ENCODE assay signal across 21 cellular contexts in the genomic region with DNA sequence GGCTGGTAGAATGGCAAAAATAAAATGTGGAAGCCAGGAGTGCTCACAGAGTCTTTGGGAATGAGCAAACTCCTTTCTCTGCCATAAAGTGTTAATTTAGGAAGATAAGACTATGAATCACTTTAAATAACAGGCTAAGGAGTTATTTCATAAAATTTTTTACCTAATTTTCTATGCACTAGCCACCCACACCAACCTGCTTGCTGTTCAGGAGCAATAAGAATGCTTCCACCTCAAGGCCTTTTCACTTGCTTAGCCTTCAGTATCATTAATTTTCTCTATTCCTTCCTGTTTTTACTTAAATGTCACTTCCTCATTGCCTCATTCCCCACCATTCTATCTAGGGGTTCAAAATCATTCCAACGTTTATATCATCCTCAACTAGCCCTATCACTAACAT.
"Had no signal": no experiment of that assay in that cellular context is flagged by ENCODE, and none has a peak within 500 bp of the region (broad histone marks: within the 10 kb centered on the region; RNA-seq: fewer than 3 reads in every experiment).

No MANE protein-coding gene starts in this region.

- H3K36me3 ChIP-seq: gastrocnemius medialis, heart left ventricle, prostate gland, sigmoid colon, stomach, thyroid gland, vagina had no signal

- H3K4me1 ChIP-seq: gastrocnemius medialis, heart left ventricle, prostate gland, sigmoid colon, stomach, thyroid gland, vagina had no signal

- DNase-seq: dorsolateral prefrontal cortex; effector CD4-positive, alpha-beta T cell; foreskin fibroblast; gastrocnemius medialis; heart left ventricle; kidney; midbrain; naive thymus-derived CD4-positive, alpha-beta T cell; right cardiac atrium; sigmoid colon; stimulated activated CD4-positive, alpha-beta T cell treated with anti-CD3 and anti-CD28 coated beads, Interleukin-2, amount 100 ng/mL, for 24 hours; stimulated activated CD4-positive, alpha-beta T cell treated with anti-CD3 and anti-CD28 coated beads, Interleukin-4, amount 100 ng/mL, for 24 hours; stimulated activated naive CD4-positive, alpha-beta T cell treated with Interleukin-2 at 50 U/mL for 16 hours; stomach; thyroid gland; trophoblast cell had no signal

- H3K27me3 ChIP-seq: dorsolateral prefrontal cortex, gastrocnemius medialis, heart left ventricle, hepatocyte, sigmoid colon, stomach, thyroid gland, vagina had no signal

- H3K9me3 ChIP-seq: prostate gland, thyroid gland had no signal

- H3K27ac ChIP-seq: gastrocnemius medialis, heart left ventricle, hepatocyte, prostate gland, sigmoid colon, stomach, thyroid gland, vagina had no signal

- ATAC-seq: gastrocnemius medialis; heart left ventricle; left lobe of liver; naive thymus-derived CD4-positive, alpha-beta T cell; right cardiac atrium; stimulated activated effector memory CD8-positive, alpha-beta T cell treated with anti-CD3 and anti-CD28 coated beads, Interleukin-12 subunit alpha, Interleukin-12 subunit beta, amount 100 ng/mL, for 72 hours had no signal

- H3K4me3 ChIP-seq: dorsolateral prefrontal cortex, gastrocnemius medialis, heart left ventricle, hepatocyte, prostate gland, sigmoid colon, stomach, thyroid gland, vagina had no signal
